Comparison of ENCODE assay signal across 8 cellular contexts in the genomic region with DNA sequence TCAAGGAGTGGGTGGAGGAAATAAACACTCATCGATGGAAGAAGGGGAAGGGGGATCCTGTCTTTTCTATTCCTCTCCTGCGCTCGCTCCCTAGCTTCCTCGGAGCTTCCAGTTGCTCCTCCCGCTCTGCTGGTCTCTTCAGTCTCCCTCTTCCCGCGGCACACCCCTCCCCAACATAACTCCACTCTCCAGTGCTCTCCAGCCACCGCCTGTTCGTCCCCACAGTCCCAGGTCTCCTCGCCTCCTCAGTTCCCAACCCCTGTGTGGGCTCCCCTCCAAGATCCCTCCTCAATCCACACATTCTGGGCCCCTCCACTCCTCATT. TPM values are rescaled to one million over a fixed set of nuclear protein-coding genes. Genes with fewer than 3 reads are reported as not detected.
A peak's percentile ranks its signal among the peaks of the same experiment; 100 is the strongest.
DNase-seq lines count a peak whose midpoint lies in the region; FAIRE-seq and TF ChIP-seq lines count a peak whose summit lies in the region.

No MANE protein-coding gene starts in this region.

- no peaks in the 10 kb centered on the region for H3K9me1 ChIP-seq in keratinocyte (ENCODE audit: control insufficient read depth, extremely low read depth, insufficient read depth, low read length)

- FAIRE-seq in keratinocyte (lab: Jason Lieb, UNC) = no peak

- DNase-seq in DMS79 treated with DMSO at 0.1 percent for 48 hours (lab: John Stamatoyannopoulos, UW) = peak; percentile 49
- DNase-seq in DMS79 (lab: John Stamatoyannopoulos, UW) = no peak
- DNase-seq in astrocyte of the cerebellum (ENCODE audit: low read depth) = no peak
- no peak for DNase-seq in keratinocyte (ENCODE audit: low read depth, low spot score)
- DNase-seq in substantia nigra (lab: John Stamatoyannopoulos, UW) = peak in 6 of 49 donors; percentile 33 to 63 (median 53)
- no peak for DNase-seq in KG1 (lab: John Stamatoyannopoulos, UW)
- DNase-seq in hippocampal formation (lab: John Stamatoyannopoulos, UW) = no peak

- H3K4me1 ChIP-seq in KMS-11 (ENCODE audit: low read depth, poor library complexity, severe bottlenecking) = no peaks in the 10 kb centered on the region
- H3K4me1 ChIP-seq in keratinocyte (ENCODE audit: control insufficient read depth, extremely low read depth, insufficient read depth, low read length) = peaks cover 6% of the 10 kb centered on the region

- H3K4me3 ChIP-seq in KMS-11 (IDR thresholded peaks at IDR 0.05; ENCODE audit: insufficient read depth, low read depth, low read length) (no peak overlapping the region), astrocyte of the cerebellum (ENCODE audit: low read depth, low read length) (peak overlapping the region; percentile 82), keratinocyte (ENCODE audit: control insufficient read depth in 2 of 3, extremely low read depth in 1 of 3, insufficient read depth in 2 of 3, low read depth in 1 of 3, low read length in 3 of 3) (peak overlapping the region; percentile 94 to 97 (median 95))

- dilution Hi-C loops in keratinocyte (cut with MboI; ENCODE audit: extremely low pct_ligation_motif_present, low sequenced_read_pairs) = no loop called here

- H3K4me2 ChIP-seq in KMS-11 = peak overlapping the region; percentile 42
- H3K4me2 ChIP-seq in keratinocyte (ENCODE audit: control insufficient read depth, extremely low read depth, insufficient read depth, low read depth, low read length) = peak overlapping the region; percentile 75

- in situ Hi-C loops in astrocyte of the cerebellum (cut with HindIII; ENCODE audit: low sequenced_read_pairs) = no loop called here

- H3K27me3 ChIP-seq in KMS-11 (ENCODE audit: insufficient read depth, low read depth) (no peaks in the 10 kb centered on the region), keratinocyte (ENCODE audit: control insufficient read depth, extremely low read depth, insufficient read depth, low read length) (no peaks in the 10 kb centered on the region)

- peaks cover 24% of the 10 kb centered on the region; the same call in 1 of the 2 replicates for H3K79me2 ChIP-seq in KMS-11 (ENCODE audit: insufficient read depth, low read depth)
- H3K79me2 ChIP-seq in keratinocyte (ENCODE audit: control insufficient read depth, insufficient read depth, low read length) = peaks cover 39% of the 10 kb centered on the region

- no peaks in the 10 kb centered on the region for H3K9me3 ChIP-seq in keratinocyte (ENCODE audit: control insufficient read depth, low read depth, low read length)

- peak overlapping the region; percentile 74 for H3K9ac ChIP-seq in KMS-11
- peak overlapping the region; percentile 94 for H3K9ac ChIP-seq in keratinocyte (ENCODE audit: control insufficient read depth, extremely low read depth, insufficient read depth, low read length)

- no peaks in the 10 kb centered on the region for H4K20me1 ChIP-seq in KMS-11 (ENCODE audit: insufficient read depth)
- no peaks in the 10 kb centered on the region for H4K20me1 ChIP-seq in keratinocyte (ENCODE audit: control insufficient read depth, extremely low read depth, insufficient read depth, low read length)

- H3K27ac ChIP-seq in KMS-11 (peak overlapping the region; percentile 9; the same call in 1 of the 2 replicates), keratinocyte (ENCODE audit: control insufficient read depth, insufficient read depth, low read length) (peak overlapping the region; percentile 88), substantia nigra (ENCODE audit: low read depth, low read length, poor library complexity, severe bottlenecking) (peak overlapping the region; percentile 60)

- TF ChIP-seq CTCF in KMS-11 (conservative IDR thresholded peaks at IDR 0.05; ENCODE audit: low read depth, low read length) (no peak), astrocyte of the cerebellum (IDR thresholded peaks at IDR 0.05; ENCODE audit: low read depth, low read length, missing control alignments) (no peak), keratinocyte (optimal IDR thresholded peaks at IDR 0.05 in 1 of 3, IDR thresholded peaks at IDR 0.05 in 1 of 3, conservative IDR thresholded peaks at IDR 0.05 in 1 of 3; ENCODE audit: extremely low read depth in 1 of 3, insufficient read depth in 2 of 3, low read length in 3 of 3) (no peak)

- H2AFZ ChIP-seq in KMS-11 (ENCODE audit: low read depth) (peak overlapping the region; percentile 45), keratinocyte (ENCODE audit: control insufficient read depth, low read length) (peak overlapping the region; percentile 91)

- H3K36me3 ChIP-seq in KMS-11 (ENCODE audit: insufficient read depth) (no peaks in the 10 kb centered on the region), keratinocyte (ENCODE audit: control insufficient read depth in 2 of 2, extremely low read depth in 1 of 2, insufficient read depth in 2 of 2, low read length in 2 of 2) (peaks cover 0 to 10% of the 10 kb centered on the region in 2 experiments)

RNA-seq across cellular contexts. Expression of gene ZW10, which starts 0.4 kb away (rescaled TPM):
- 13.7 to 21.3 TPM (median 17.0 TPM) in 3 replicates for polyA plus RNA-seq in keratinocyte
- polyA plus RNA-seq in keratinocyte (2011; ENCODE audit: low read depth) = 14.2 TPM
- 9.3 and 20.6 TPM in 2 replicates for polyA plus RNA-seq in keratinocyte (2011; cell fraction: cytosol; rRNA removed)
- 17.2 and 19.6 TPM in 2 replicates for polyA plus RNA-seq in keratinocyte (2011; cell fraction: nucleus; rRNA removed)
- 13.2 and 16.5 TPM in 2 replicates for polyA plus RNA-seq in keratinocyte (2012; ENCODE audit: low replicate concordance)
- 8.3 to 25.0 TPM (median 13.4 TPM) in 3 replicates for polyA minus RNA-seq in keratinocyte
- polyA minus RNA-seq in keratinocyte (2011; cell fraction: cytosol; rRNA and poly(A)+ RNA removed) = 16.5 TPM
- polyA minus RNA-seq in keratinocyte (2011; cell fraction: nucleus; rRNA and poly(A)+ RNA removed) = 15.5 and 18.0 TPM in 2 replicates

RNA-seq across cellular contexts. Expression of gene CLDN25, which starts 6.5 kb away (rescaled TPM):
- not detected in 3 replicates for polyA plus RNA-seq in keratinocyte
- not detected for polyA plus RNA-seq in keratinocyte (2011; ENCODE audit: low read depth)
- polyA plus RNA-seq in keratinocyte (2011; cell fraction: cytosol; rRNA removed) = not detected in 2 replicates
- polyA plus RNA-seq in keratinocyte (2011; cell fraction: nucleus; rRNA removed) = not detected in 2 replicates
- polyA plus RNA-seq in keratinocyte (2012; ENCODE audit: low replicate concordance) = 0.41 TPM in 1 of 2 replicates, not detected in the other
- not detected in 3 replicates for polyA minus RNA-seq in keratinocyte
- not detected for polyA minus RNA-seq in keratinocyte (2011; cell fraction: cytosol; rRNA and poly(A)+ RNA removed)
- polyA minus RNA-seq in keratinocyte (2011; cell fraction: nucleus; rRNA and poly(A)+ RNA removed) = not detected in 2 replicates

Comparison
In these comparisons a context has a peak if more than half of its experiments do, and no peak if none do; other contexts are left out.
1. H3K27ac ChIP-seq: peak in every context shown above with its lines; median percentile 88 in keratinocyte; 60 in substantia nigra; 9 in KMS-11.